8 cellular contexts compared by ENCODE assay signal in the genomic region with DNA sequence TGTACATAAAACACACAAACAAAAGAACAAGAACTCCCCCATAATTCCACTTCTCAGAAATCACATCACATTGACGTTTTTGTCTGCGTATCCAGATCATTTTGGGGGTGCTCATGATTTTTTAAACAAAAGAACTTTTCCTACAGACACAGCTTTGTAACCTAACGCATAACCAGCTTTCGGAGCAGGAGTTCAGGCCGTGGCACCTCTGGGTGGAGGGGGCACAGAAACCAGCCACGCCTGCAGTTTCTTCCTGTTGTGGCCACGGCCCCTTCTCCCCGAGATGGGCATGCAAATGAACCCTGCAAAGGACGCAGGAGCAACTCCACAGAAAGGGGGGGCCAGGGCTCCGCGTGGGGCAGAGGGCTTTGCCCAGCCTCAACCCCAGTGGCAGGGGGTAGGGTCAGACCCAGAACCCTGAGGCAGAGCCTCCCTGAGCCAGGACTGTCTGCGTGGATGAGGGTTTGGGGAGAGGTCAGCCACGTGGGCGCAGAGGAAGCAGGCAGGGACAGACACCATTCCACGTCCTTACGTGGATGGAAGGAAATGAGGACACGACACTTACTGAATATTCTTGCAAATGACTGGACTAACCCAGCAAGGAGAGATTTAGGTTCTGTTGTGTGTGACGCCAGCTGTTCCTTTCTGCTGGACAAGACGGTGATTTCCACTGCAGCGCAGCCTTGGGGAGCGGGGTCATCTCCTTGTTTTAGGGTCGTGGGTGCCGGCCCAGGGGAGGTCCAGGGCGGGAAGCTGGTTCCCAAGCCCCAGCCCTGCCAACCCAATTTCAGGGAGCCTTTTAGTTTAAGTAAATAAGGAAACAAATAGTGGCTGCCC.
DNase-seq lines count a peak whose midpoint lies in the region; ATAC-seq and TF ChIP-seq lines count a peak whose summit lies in the region.

No MANE protein-coding gene starts in this region.

- H3K4me3 ChIP-seq in KMS-11 (IDR thresholded peaks at IDR 0.05; ENCODE audit: insufficient read depth, low read depth, low read length) (no peak overlapping the region), neural progenitor cell (no peak overlapping the region)

- H3K9ac ChIP-seq in KMS-11 = peak overlapping the region; percentile 89
- H3K9ac ChIP-seq in neural progenitor cell = no peak overlapping the region

- peak overlapping the region; percentile 25; the same call in 1 of the 2 replicates for H2AFZ ChIP-seq in KMS-11 (ENCODE audit: low read depth)
- H2AFZ ChIP-seq in neural progenitor cell (replicated peaks) = no peak overlapping the region

- no peaks in the 10 kb centered on the region for H3K9me3 Mint-ChIP-seq in neural progenitor cell

- peaks cover 73% of the 10 kb centered on the region for H3K4me1 Mint-ChIP-seq in neural progenitor cell

- H3K36me3 ChIP-seq in KMS-11 (ENCODE audit: insufficient read depth) (no peaks in the 10 kb centered on the region), neural progenitor cell (no peaks in the 10 kb centered on the region)

- H3K4me2 ChIP-seq in KMS-11 = peak overlapping the region; percentile 99
- H3K4me2 ChIP-seq in neural progenitor cell = no peak overlapping the region

- no peak for DNase-seq in neural progenitor cell (ENCODE audit: low spot score)
- DNase-seq in NCI-H2107 (lab: John Stamatoyannopoulos, UW) = no peak
- DNase-seq in ureter (ENCODE audit: low spot score) = no peak
- no peak for DNase-seq in HPDE6-E6E7 (ENCODE audit: extremely low spot score)

- H4K20me1 ChIP-seq in KMS-11 (ENCODE audit: insufficient read depth) = no peaks in the 10 kb centered on the region
- H4K20me1 ChIP-seq in neural progenitor cell (ENCODE audit: low read depth) = no peaks in the 10 kb centered on the region

- peak; percentile 32 for ATAC-seq in GM19395 (IDR thresholded peaks at IDR 0.05; ENCODE audit: unreplicated experiment)
- ATAC-seq in HG02623 (IDR thresholded peaks at IDR 0.05; ENCODE audit: unreplicated experiment) = no peak

- H3K27ac Mint-ChIP-seq in neural progenitor cell = peak overlapping the region; percentile 98

- H3K79me2 ChIP-seq in KMS-11 (ENCODE audit: insufficient read depth, low read depth) = peaks cover 12% of the 10 kb centered on the region; the same call in 1 of the 2 replicates
- H3K79me2 ChIP-seq in neural progenitor cell (ENCODE audit: low read depth) = no peaks in the 10 kb centered on the region

- H3K4me3 Mint-ChIP-seq in neural progenitor cell = no peak overlapping the region

- H3K27ac ChIP-seq in KMS-11 (peak overlapping the region; percentile 95), angular gyrus (ENCODE audit: low read depth, low read length) (peak overlapping the region; percentile 10), neural progenitor cell (no peak overlapping the region)

- H3K4me1 ChIP-seq in KMS-11 (ENCODE audit: low read depth, poor library complexity, severe bottlenecking) = peaks cover 55% of the 10 kb centered on the region
- H3K4me1 ChIP-seq in neural progenitor cell = peaks cover 43% of the 10 kb centered on the region

- H3K36me3 Mint-ChIP-seq in neural progenitor cell = peaks cover 9% of the 10 kb centered on the region

- no peak for TF ChIP-seq CTCF in KMS-11 (conservative IDR thresholded peaks at IDR 0.05; ENCODE audit: low read depth, low read length)
- TF ChIP-seq CTCF in neural progenitor cell (IDR thresholded peaks at IDR 0.05) = no peak

- peaks cover 51% of the 10 kb centered on the region for H3F3A ChIP-seq in neural progenitor cell (ENCODE audit: low read depth)

- no peaks in the 10 kb centered on the region for H3K9me3 ChIP-seq in neural progenitor cell (ENCODE audit: low read depth)

- H3K27me3 Mint-ChIP-seq in neural progenitor cell (ENCODE audit: insufficient read depth, low read depth) = peaks cover 20% of the 10 kb centered on the region

- H3K27me3 ChIP-seq in KMS-11 (ENCODE audit: insufficient read depth, low read depth) (no peaks in the 10 kb centered on the region), neural progenitor cell (no peaks in the 10 kb centered on the region)
